10 cellular contexts compared by ENCODE assay signal in the genomic region with DNA sequence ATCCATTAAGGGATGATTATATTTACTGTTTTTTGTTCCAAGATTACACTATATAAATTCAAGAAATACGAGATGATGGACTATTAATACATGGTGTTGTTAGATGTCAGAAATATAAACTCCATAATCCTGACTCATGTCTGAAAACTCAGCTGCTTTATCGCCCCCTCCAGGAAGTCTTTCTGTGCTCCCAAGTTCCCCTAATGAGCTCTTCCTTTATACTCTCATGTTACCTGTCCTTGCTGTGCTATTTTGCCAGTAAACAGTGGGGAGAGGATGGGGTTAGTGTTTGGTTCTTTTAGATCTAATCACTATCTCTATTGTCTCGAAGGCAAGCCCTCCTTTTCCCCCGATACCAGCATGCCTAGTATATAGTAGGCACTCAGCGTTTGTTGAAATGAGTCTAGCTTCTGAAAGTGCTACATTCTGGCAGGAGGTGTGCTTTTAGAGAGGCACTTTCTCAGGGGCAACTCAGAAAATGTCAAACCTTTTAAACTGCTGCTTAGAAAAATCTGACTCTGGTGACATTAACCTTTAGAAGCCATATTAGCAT. TPM values are rescaled to one million over a fixed set of nuclear protein-coding genes. Genes with fewer than 3 reads are reported as not detected.
A peak's percentile ranks its signal among the peaks of the same experiment; 100 is the strongest.
DNase-seq lines count a peak whose midpoint lies in the region; ATAC-seq and TF ChIP-seq lines count a peak whose summit lies in the region.
"Had no signal": no experiment of that assay in that cellular context is flagged by ENCODE, and none has a peak within 500 bp of the region (broad histone marks: within the 10 kb centered on the region; RNA-seq: fewer than 3 reads in every experiment).

No MANE protein-coding gene starts in this region.

- no peaks in the 10 kb centered on the region for H3K4me1 ChIP-seq in GM23338 (ENCODE audit: insufficient read depth)
- no peaks in the 10 kb centered on the region for H3K4me1 ChIP-seq in left lung

- H3K36me3 Mint-ChIP-seq in Calu3 (ENCODE audit: insufficient read depth, unreplicated experiment) (no peaks in the 10 kb centered on the region), GM23338 (ENCODE audit: low read depth) (peaks cover 4% of the 10 kb centered on the region; the same call in 2 of the 3 replicates)

- H3K9me2 ChIP-seq in GM23338 (ENCODE audit: insufficient read depth) = no peaks in the 10 kb centered on the region

- H3K4me3 Mint-ChIP-seq in Calu3 (ENCODE audit: low read depth, unreplicated experiment) (no peak overlapping the region), GM23338 (no peak overlapping the region)

- no peaks in the 10 kb centered on the region for H3K36me3 ChIP-seq in GM23338 (ENCODE audit: insufficient read depth)
- no peaks in the 10 kb centered on the region for H3K36me3 ChIP-seq in left lung

- CTCF ChIA-PET in Calu3 (lab: Charles Lee) = interaction anchor here (1.0 kb wide), 1 partner anchor 23 kb away, joined by 3 read pairs; no protein-coding TSS in a partner anchor

- intact Hi-C loops in Calu3 (cut with micrococcal nuclease; ENCODE audit: unreplicated experiment) = loop anchor here (2.0 kb wide), 1 partner anchor 518 kb away; no protein-coding TSS in a partner anchor
- intact Hi-C loops in left lung (cut with DNase I) = no loop called here

- no peaks in the 10 kb centered on the region for H3K4me1 Mint-ChIP-seq in Calu3 (ENCODE audit: low read depth, unreplicated experiment)
- peaks cover 7% of the 10 kb centered on the region for H3K4me1 Mint-ChIP-seq in GM23338

- H3F3A ChIP-seq in GM23338 (replicated peaks; ENCODE audit: low read depth) = no peaks in the 10 kb centered on the region

- H3K4me2 ChIP-seq in GM23338 = no peak overlapping the region

- H3K27me3 ChIP-seq in GM23338 (ENCODE audit: insufficient read depth) (no peaks in the 10 kb centered on the region), left lung (no peaks in the 10 kb centered on the region)

- H3K27me3 Mint-ChIP-seq in Calu3 (ENCODE audit: unreplicated experiment) (no peaks in the 10 kb centered on the region), GM23338 (ENCODE audit: insufficient read depth, low read depth, poor library complexity) (peaks cover 3% of the 10 kb centered on the region)

- TF ChIP-seq CTCF in Calu3 (IDR thresholded peaks at IDR 0.05; ENCODE audit: unreplicated experiment) = peak; percentile 26
- peak; percentile 61 to 72 for TF ChIP-seq CTCF in GM23338 (conservative IDR thresholded peaks at IDR 0.05; ENCODE audit: low read depth in 2 of 2)
- TF ChIP-seq CTCF in left lung (IDR thresholded peaks at IDR 0.05) = peak in 1 of 2 donors; percentile 10

- H2AFZ ChIP-seq in GM23338 = no peak overlapping the region

- H3K9me3 ChIP-seq in left lung = no peaks in the 10 kb centered on the region

- H3K27ac Mint-ChIP-seq in Calu3 (ENCODE audit: unreplicated experiment) = no peak overlapping the region
- H3K27ac Mint-ChIP-seq in GM23338 = no peak overlapping the region

- BruUV-seq in Calu3 (replicated peaks; lab: Mats Ljungman, UMichigan) = no TSS peak

- no peaks in the 10 kb centered on the region for H3K79me2 ChIP-seq in GM23338 (replicated peaks; ENCODE audit: insufficient read depth)

- DNase-seq in Calu3 (no peak), GM23338 (ENCODE audit: low spot score) (peak; percentile 68), SW480 (ENCODE audit: low spot score) (peak; percentile 14), left lung (no peak), inferior parietal cortex (ENCODE audit: extremely low spot score) (no peak), cerebellar nuclear complex (lab: John Stamatoyannopoulos, UW) (no peak)
- DNase-seq: activated gamma-delta T cell had no signal

- H3K4me3 ChIP-seq in GM23338 (no peak overlapping the region), left lung (no peak overlapping the region)
- H3K4me3 ChIP-seq: lung had no signal

- ATAC-seq in GM23338 (peak; percentile 91), left lung (peak; percentile 50), GM21447 (IDR thresholded peaks at IDR 0.05; ENCODE audit: unreplicated experiment) (no peak), GM21737 (IDR thresholded peaks at IDR 0.05; ENCODE audit: unreplicated experiment) (no peak)

- H3K9me3 Mint-ChIP-seq in Calu3 (ENCODE audit: low read depth, unreplicated experiment) (no peaks in the 10 kb centered on the region), GM23338 (peaks cover 6% of the 10 kb centered on the region; the same call in 2 of the 3 replicates)

- H3K27ac ChIP-seq in GM23338 (ENCODE audit: low read depth) (no peak overlapping the region), left lung (no peak overlapping the region)

- no peaks in the 10 kb centered on the region for H4K20me1 ChIP-seq in GM23338 (replicated peaks; ENCODE audit: insufficient read depth)

TF ChIP-seq in GM23338, 12 proteins besides CTCF, POLR2A, EP300 and RAD21:
- TF ChIP-seq ZNF114 (CRISPR knock-in tag; IDR thresholded peaks at IDR 0.05) = no peak
- no peak for TF ChIP-seq JUNB (IDR thresholded peaks at IDR 0.05; ENCODE audit: unreplicated experiment)
- TF ChIP-seq STAT1 (IDR thresholded peaks at IDR 0.05; ENCODE audit: unreplicated experiment) = no peak

RNA-seq across cellular contexts. Expression of gene BARD1, which starts 21.4 kb away (rescaled TPM):
- total RNA-seq in Calu3 (2022) (41.5 and 43.2 TPM in 2 replicates), left lung (10 to 100 TPM; 13.5 to 14.4 TPM)
- total RNA-seq in GM23338 (2014; rRNA removed; shearing (Covaris generic)) = 31.1 and 33.9 TPM in 2 replicates
- polyA plus RNA-seq in GM23338 (2016; fragmentation: Nextera tagmentation; extraction: Ambion mirVana) = 59.0 and 61.0 TPM in 2 replicates

Comparison
In these comparisons a context has a peak if more than half of its experiments do, and no peak if none do; other contexts are left out.
1. DNase-seq: peak in GM23338 (single experiment) and SW480 (single experiment); none in Calu3 (single experiment), left lung (0 of 2), inferior parietal cortex (single experiment) and cerebellar nuclear complex (0 of 2).
2. ATAC-seq: peak in GM23338 (single experiment) and left lung (single experiment); none in GM21447 (single experiment) and GM21737 (single experiment).